ENCODE assay signal across 25 cellular contexts in genomic region chr15:74337607-74338211, GRCh38. TPM values are rescaled to one million over a fixed set of nuclear protein-coding genes. Genes with fewer than 3 reads are reported as not detected.
DNase-seq lines count a peak whose midpoint lies in the region; ATAC-seq, FAIRE-seq and TF ChIP-seq lines count a peak whose summit lies in the region.
"Had no signal": no experiment of that assay in that cellular context is flagged by ENCODE, and none has a peak within 500 bp of the region (broad histone marks: within the 10 kb centered on the region; RNA-seq: fewer than 3 reads in every experiment).

No MANE protein-coding gene starts in this region.

- H3K4me3 Mint-ChIP-seq in CD4-positive, alpha-beta T cell, result no peak overlapping the region

- H3K27me3 ChIP-seq in left ventricle myocardium inferior (ENCODE audit: low read depth) (peaks cover 17% of the 10 kb centered on the region), right atrium auricular region (no peaks in the 10 kb centered on the region), H1 (replicated peaks in 1 of 4; ENCODE audit: control insufficient read depth in 3 of 4, extremely low read depth in 1 of 4, insufficient read depth in 3 of 4, low read length in 3 of 4) (no peaks in the 10 kb centered on the region), trophoblast cell (ENCODE audit: insufficient read depth, low read length) (no peaks in the 10 kb centered on the region), upper lobe of right lung (no peaks in the 10 kb centered on the region), stomach (no peaks in the 10 kb centered on the region)
- H3K27me3 ChIP-seq in CD4-positive, alpha-beta T cell (ENCODE audit: control insufficient read depth, insufficient read depth, low read length), result no peaks in the 10 kb centered on the region
- H3K27me3 ChIP-seq: Peyer's patch had no signal

- no peaks in the 10 kb centered on the region for H3K27me3 Mint-ChIP-seq in CD4-positive, alpha-beta T cell

- CTCF ChIA-PET in H1 (lab: Charles Lee; ENCODE audit: partially characterized antibody), result interaction anchor here (1.2 to 9.4 kb wide), 3 partner anchors 16 to 38 kb away, joined by 3 to 75 read pairs (median 4); no protein-coding TSS in a partner anchor
- CTCF ChIA-PET in CD4-positive, alpha-beta T cell (lab: Charles Lee), result no interaction called here

- H3K4ac ChIP-seq in H1 (replicated peaks; ENCODE audit: insufficient read length, low read depth, low read length), result no peak overlapping the region
- no peak overlapping the region for H3K4ac ChIP-seq in trophoblast cell (ENCODE audit: low read depth, low read length)

- H3K9me3 ChIP-seq in left ventricle myocardium inferior (replicated peaks) (no peaks in the 10 kb centered on the region), right atrium auricular region (no peaks in the 10 kb centered on the region), H1 (ENCODE audit: insufficient read depth in 2 of 2, low read depth in 1 of 2, low read length in 1 of 2) (no peaks in the 10 kb centered on the region), trophoblast cell (ENCODE audit: insufficient read depth, low read depth, low read length) (peaks cover 9% of the 10 kb centered on the region), upper lobe of right lung (no peaks in the 10 kb centered on the region), stomach (no peaks in the 10 kb centered on the region)
- H3K9me3 ChIP-seq in CD4-positive, alpha-beta T cell (ENCODE audit: control insufficient read depth, low read length), result no peaks in the 10 kb centered on the region
- H3K9me3 ChIP-seq: Peyer's patch had no signal

- H4K91ac ChIP-seq in H1 (replicated peaks; ENCODE audit: insufficient read length, low read length), result peak overlapping the region; percentile 54
- peak overlapping the region; percentile 4 for H4K91ac ChIP-seq in trophoblast cell (ENCODE audit: low read depth, low read length)

- H4K20me1 ChIP-seq in H1 (replicated peaks in 1 of 2; ENCODE audit: control insufficient read depth in 1 of 2, insufficient read depth in 2 of 2, low read length in 2 of 2), result no peaks in the 10 kb centered on the region

- H3K56ac ChIP-seq in H1 (replicated peaks; ENCODE audit: insufficient read length, low read depth, low read length), result no peak overlapping the region

- H3K4me2 ChIP-seq in H1 (ENCODE audit: insufficient read depth in 1 of 2, low read depth in 2 of 2, low read length in 2 of 2), result no peak overlapping the region
- H3K4me2 ChIP-seq in trophoblast cell (ENCODE audit: low read length), result no peak overlapping the region

- WGBS in H1 (ENCODE audit: extremely low coverage in 1 of 2, insufficient coverage in 1 of 2, insufficient read length in 1 of 2, insufficient replicate concordance in 2 of 2, low coverage in 1 of 2, low lambda C conversion rate in 2 of 2, missing lambda C conversion rate in 1 of 2), 2 experiments, result 88% methylated on average over 4 of the region's 4 CpGs; no CpG with 5 or more reads in 1 of the 2 experiments
- WGBS in trophoblast cell (ENCODE audit: extremely low coverage, insufficient coverage, insufficient read length), result no CpG with 5 or more reads among the region's 4 CpGs
- 68 to 82% (median 75%) methylated on average over 3 to 4 of the region's 4 CpGs for WGBS in stomach, 5 donors

- H3K36me3 Mint-ChIP-seq in CD4-positive, alpha-beta T cell (ENCODE audit: low read depth), result no peaks in the 10 kb centered on the region

- no peak for TF ChIP-seq RAD21 in H1 (IDR thresholded peaks at IDR 0.05 in 1 of 2, conservative IDR thresholded peaks at IDR 0.05 in 1 of 2; ENCODE audit: low read depth in 2 of 2, low read length in 2 of 2)

- no peak overlapping the region for H3K23ac ChIP-seq in H1 (ENCODE audit: insufficient read length)
- H3K23ac ChIP-seq in trophoblast cell (ENCODE audit: low read length), result no peak overlapping the region

- H3K4me3 ChIP-seq in left ventricle myocardium inferior (no peak overlapping the region), right atrium auricular region (no peak overlapping the region), H1 (ENCODE audit: extremely low read depth in 1 of 4, insufficient read depth in 2 of 4, low read depth in 3 of 4, low read length in 4 of 4) (no peak overlapping the region), trophoblast cell (ENCODE audit: low read depth, low read length) (no peak overlapping the region), upper lobe of right lung (no peak overlapping the region), stomach (no peak overlapping the region)
- H3K4me3 ChIP-seq: Peyer's patch, SK-N-MC had no signal

- no peaks in the 10 kb centered on the region for H3K9me3 Mint-ChIP-seq in CD4-positive, alpha-beta T cell

- no peak overlapping the region for H4K8ac ChIP-seq in H1 (ENCODE audit: extremely low read depth, insufficient read depth, low read length)
- no peak overlapping the region for H4K8ac ChIP-seq in trophoblast cell (ENCODE audit: low read depth, low read length)

- H2BK12ac ChIP-seq in H1 (ENCODE audit: low read depth, low read length) (peak overlapping the region; percentile 60; the same call in 1 of the 2 replicates), trophoblast cell (ENCODE audit: low read length) (no peak overlapping the region)

- H2BK120ac ChIP-seq in H1 (replicated peaks; ENCODE audit: low read depth, low read length), result no peak overlapping the region
- no peak overlapping the region for H2BK120ac ChIP-seq in trophoblast cell (ENCODE audit: insufficient read depth, low read length, poor library complexity)

- H2BK5ac ChIP-seq in H1 (ENCODE audit: low read depth, low read length), result no peak overlapping the region
- no peak overlapping the region for H2BK5ac ChIP-seq in trophoblast cell (ENCODE audit: low read depth, low read length, poor library complexity)

- no peak overlapping the region for H3K27ac Mint-ChIP-seq in CD4-positive, alpha-beta T cell

- no peak overlapping the region for H3K14ac ChIP-seq in H1 (ENCODE audit: insufficient read length)
- no peak overlapping the region for H3K14ac ChIP-seq in trophoblast cell (ENCODE audit: low read length)

- TF ChIP-seq EP300 in H1 (IDR thresholded peaks at IDR 0.05; ENCODE audit: borderline replicate concordance in 1 of 2, low read depth in 2 of 2, low read length in 2 of 2), result no peak
- TF ChIP-seq EP300 in stomach (IDR thresholded peaks at IDR 0.05), result no peak

- ATAC-seq in upper lobe of right lung (no peak), HG03039 (IDR thresholded peaks at IDR 0.05; ENCODE audit: unreplicated experiment) (no peak)
- no peak for ATAC-seq in CD4-positive, alpha-beta T cell (ENCODE audit: poor library complexity)

- no peak overlapping the region for H2BK20ac ChIP-seq in H1 (ENCODE audit: low read length)

- TF ChIP-seq POLR2A in H1 (IDR thresholded peaks at IDR 0.05; ENCODE audit: control extremely low read depth in 1 of 2, low read depth in 2 of 2, low read length in 2 of 2) (no peak), stomach (IDR thresholded peaks at IDR 0.05) (no peak)

- FAIRE-seq in H1 (lab: Jason Lieb, UNC), result no peak
- FAIRE-seq: D721Med, G401.6 had no signal

- no peak overlapping the region for H2AFZ ChIP-seq in H1 (ENCODE audit: low read length)
- no peak overlapping the region for H2AFZ ChIP-seq in trophoblast cell (ENCODE audit: insufficient read depth, low read length, poor library complexity)

- intact Hi-C loops in left ventricle myocardium inferior (cut with micrococcal nuclease) (no loop called here), upper lobe of right lung (cut with DNase I) (no loop called here), stomach (cut with DNase I; ENCODE audit: low total_unique reads) (no loop called here)
- intact Hi-C loops in CD4-positive, alpha-beta T cell (cut with DNase I, micrococcal nuclease), result no loop called here

- H3K9ac ChIP-seq in H1 (replicated peaks in 1 of 4; ENCODE audit: extremely low read depth in 1 of 4, low read depth in 3 of 4, low read length in 3 of 4) (no peak overlapping the region), trophoblast cell (ENCODE audit: low read length) (no peak overlapping the region)

- H3K79me1 ChIP-seq in H1 (ENCODE audit: low read depth, low read length) (no peaks in the 10 kb centered on the region), trophoblast cell (ENCODE audit: low read length) (peaks cover 11% of the 10 kb centered on the region)

- H4K5ac ChIP-seq in H1 (ENCODE audit: insufficient read length, low read depth, low read length), result no peak overlapping the region

- no peak overlapping the region for H4K12ac ChIP-seq in trophoblast cell (ENCODE audit: low read depth, low read length)

- H3K36me3 ChIP-seq in left ventricle myocardium inferior (no peaks in the 10 kb centered on the region), right atrium auricular region (no peaks in the 10 kb centered on the region), H1 (ENCODE audit: control insufficient read depth in 2 of 4, insufficient read depth in 4 of 4, low read length in 3 of 4) (no peaks in the 10 kb centered on the region; a peak in 1 of 8 replicates), trophoblast cell (ENCODE audit: control insufficient read depth in 1 of 2, insufficient read depth in 2 of 2, low read length in 2 of 2) (peaks cover 6 to 11% of the 10 kb centered on the region in 2 experiments), upper lobe of right lung (no peaks in the 10 kb centered on the region), stomach (no peaks in the 10 kb centered on the region)
- H3K36me3 ChIP-seq: Peyer's patch had no signal

- POLR2A ChIA-PET in H1 (lab: Charles Lee; ENCODE audit: partially characterized antibody), result no interaction called here
- POLR2A ChIA-PET in CD4-positive, alpha-beta T cell (lab: Charles Lee), result no interaction called here

- H3K79me2 ChIP-seq in H1 (ENCODE audit: control insufficient read depth in 1 of 2, insufficient read depth in 2 of 2, low read length in 2 of 2) (no peaks in the 10 kb centered on the region), trophoblast cell (ENCODE audit: control insufficient read depth, insufficient read depth, low read length, poor library complexity) (no peaks in the 10 kb centered on the region)

- H3K27ac ChIP-seq in left ventricle myocardium inferior (replicated peaks) (no peak overlapping the region), right atrium auricular region (no peak overlapping the region), H1 (ENCODE audit: low read depth, low read length) (no peak overlapping the region), trophoblast cell (ENCODE audit: low read depth, low read length) (no peak overlapping the region), upper lobe of right lung (no peak overlapping the region), stomach (no peak overlapping the region)
- H3K27ac ChIP-seq in CD4-positive, alpha-beta T cell (ENCODE audit: low read depth, low read length), result no peak overlapping the region
- H3K27ac ChIP-seq: Peyer's patch, SK-N-MC had no signal

- H3K23me2 ChIP-seq in H1 (ENCODE audit: low read depth, low read length), result no peaks in the 10 kb centered on the region

- H3K18ac ChIP-seq in H1 (ENCODE audit: extremely low read depth, low read length), result no peak overlapping the region
- no peak overlapping the region for H3K18ac ChIP-seq in trophoblast cell (ENCODE audit: low read length)

- H3K4me1 ChIP-seq in left ventricle myocardium inferior, result no peaks in the 10 kb centered on the region
- no peaks in the 10 kb centered on the region for H3K4me1 ChIP-seq in right atrium auricular region
- H3K4me1 ChIP-seq in H1 (replicated peaks in 1 of 4; ENCODE audit: control insufficient read depth in 3 of 4, insufficient read depth in 4 of 4, low read length in 3 of 4), result no peaks in the 10 kb centered on the region; a peak in 1 of 7 replicates
- H3K4me1 ChIP-seq in trophoblast cell (ENCODE audit: control insufficient read depth in 1 of 2, insufficient read depth in 2 of 2, low read length in 2 of 2), result peaks cover 8 to 14% of the 10 kb centered on the region in 2 experiments
- H3K4me1 ChIP-seq in upper lobe of right lung, result peaks cover 5% of the 10 kb centered on the region
- H3K4me1 ChIP-seq in stomach, result no peaks in the 10 kb centered on the region
- H3K4me1 ChIP-seq: Peyer's patch had no signal

- no peaks in the 10 kb centered on the region for H3K4me1 Mint-ChIP-seq in CD4-positive, alpha-beta T cell (ENCODE audit: low read depth)

- H2BK15ac ChIP-seq in H1 (ENCODE audit: low read length), result no peak overlapping the region

- TF ChIP-seq CTCF in left ventricle myocardium inferior (IDR thresholded peaks at IDR 0.05; ENCODE audit: borderline replicate concordance) (no peak), right atrium auricular region (IDR thresholded peaks at IDR 0.05) (no peak), H1 (IDR thresholded peaks at IDR 0.05; ENCODE audit: control extremely low read depth in 1 of 3, insufficient read depth in 1 of 3, low read depth in 1 of 3, low read length in 3 of 3) (no peak), upper lobe of right lung (IDR thresholded peaks at IDR 0.05) (no peak), stomach (IDR thresholded peaks at IDR 0.05) (no peak)
- TF ChIP-seq CTCF in CD4-positive, alpha-beta T cell (IDR thresholded peaks at IDR 0.05), result no peak

- DNase-seq in left ventricle myocardium inferior (peak; percentile 1), right atrium auricular region (ENCODE audit: low spot score) (no peak), H1 (ENCODE audit: low read depth in 1 of 2, low spot score in 2 of 2) (no peak), trophoblast cell (peak in 1 of 2 donors; percentile 16), upper lobe of right lung (peak; percentile 26), stomach (no peak)
- no peak for DNase-seq in CD4-positive, alpha-beta T cell
- DNase-seq: 8988T, ACHN, GOT3, HCEC 1CT, NCI-H1048, NCI-H1417, NCI-H1694, NCI-H2081, NCI-H226, NCI-H510A, NCI-H69, SIG-M5 had no signal

- no peak overlapping the region for H2AK5ac ChIP-seq in H1 (ENCODE audit: low read depth, low read length)
- H2AK5ac ChIP-seq in trophoblast cell (ENCODE audit: low read length), result no peak overlapping the region

RNA-seq across cellular contexts. Expression of gene CYP11A1, which starts 29.7 kb away (rescaled TPM):
- total RNA-seq in left ventricle myocardium inferior (0.27 TPM), right atrium auricular region (1 to 10 TPM in 1 of 2 donors, under 1 TPM in 1; 0.71 to 1.0 TPM), upper lobe of right lung (1.1 TPM), stomach (1 to 10 TPM in 1 of 5 donors, not detected in 4; 3.9 TPM)
- 1.9 and 3.3 TPM in 2 replicates for total RNA-seq in H1 (2021; fragmentation: NEBNext Ultra II Directional; extraction: Animal tissue kit (Norgen Biotek cat#: 25700))
- polyA plus RNA-seq in H1 (2011; rRNA removed) (7.2 and 7.5 TPM in 2 replicates), stomach (10 to 100 TPM in 1 of 3 donors, 1 to 10 TPM in 2; 2.5 to 10.2 (median 4.5) TPM)
- polyA plus RNA-seq in H1 (2011; cell fraction: cytosol; rRNA removed), result 6.9 TPM
- 7.1 TPM for polyA plus RNA-seq in H1 (2011; cell fraction: nucleus; rRNA removed)
- 3.6 to 5.9 TPM (median 4.9 TPM) in 4 replicates for polyA plus RNA-seq in H1 (2012, experiment 1 of 2)
- polyA plus RNA-seq in H1 (2012, experiment 2 of 2), result 4.9 TPM
- polyA plus RNA-seq in H1 (2013, experiment 1 of 2), result 2.0 TPM
- 2.0 TPM for polyA plus RNA-seq in H1 (2013, experiment 2 of 2)
- polyA minus RNA-seq in H1 (2011; rRNA and poly(A)+ RNA removed), result 6.3 and 7.6 TPM in 2 replicates
- polyA minus RNA-seq in H1 (2011; cell fraction: cytosol; rRNA and poly(A)+ RNA removed), result 4.3 TPM
- 2.8 TPM for polyA minus RNA-seq in H1 (2011; cell fraction: nucleus; rRNA and poly(A)+ RNA removed)
- 217 and 235 TPM in 2 replicates for polyA plus RNA-seq in trophoblast cell (2013)
- total RNA-seq in CD4-positive, alpha-beta T cell, result not detected
- total RNA-seq: HT-29 had no signal

Comparison
In these comparisons a context has a peak if more than half of its experiments do, and no peak if none do; other contexts are left out.
1. DNase-seq: peak in left ventricle myocardium inferior (single experiment) and upper lobe of right lung (single experiment); none in right atrium auricular region (single experiment), H1 (0 of 2), CD4-positive, alpha-beta T cell (0 of 10) and stomach (single experiment).